Comparison of ENCODE assay signal across 8 cellular contexts in genomic region chr7:10412426-10413019, GRCh38.
DNase-seq lines count a peak whose midpoint lies in the region; ATAC-seq, FAIRE-seq and TF ChIP-seq lines count a peak whose summit lies in the region.

No MANE protein-coding gene starts in this region.

- ATAC-seq in HG02852 (IDR thresholded peaks at IDR 0.05; ENCODE audit: unreplicated experiment) (peak; percentile 86), WTC11 (peak; percentile 43; the same call in 1 of the 2 replicates)
- ATAC-seq in activated CD8-positive, alpha-beta memory T cell treated with anti-CD3 and anti-CD28 coated beads, Interleukin-2, amount 10 ng/mL, durations not matched to agents 7 days and 5 days: no peak

- H3K36me3 Mint-ChIP-seq in WTC11: no peaks in the 10 kb centered on the region
- H3K36me3 Mint-ChIP-seq in activated CD8-positive, alpha-beta memory T cell treated with anti-CD3 and anti-CD28 coated beads, Interleukin-2, amount 10 ng/mL, durations not matched to agents 7 days and 5 days: no peaks in the 10 kb centered on the region

- intact Hi-C loops in tibial artery (cut with DNase I; ENCODE audit: low total_unique reads): no loop called here

- H3K4me1 Mint-ChIP-seq in WTC11: peaks cover 8% of the 10 kb centered on the region
- no peaks in the 10 kb centered on the region for H3K4me1 Mint-ChIP-seq in activated CD8-positive, alpha-beta memory T cell treated with anti-CD3 and anti-CD28 coated beads, Interleukin-2, amount 10 ng/mL, durations not matched to agents 7 days and 5 days

- H3K36me3 ChIP-seq in tibial artery: no peaks in the 10 kb centered on the region

- CTCF ChIA-PET in WTC11 (lab: Charles Lee): interaction anchor here (0.6 to 1.4 kb wide), 11 partner anchors 9 to 476 kb away, joined by 3 to 10 read pairs (median 3); no protein-coding TSS in a partner anchor
- CTCF ChIA-PET in activated CD8-positive, alpha-beta memory T cell treated with anti-CD3 and anti-CD28 coated beads, Interleukin-2, amount 10 ng/mL, durations not matched to agents 7 days and 5 days (lab: Charles Lee): interaction anchor here (1.3 to 1.5 kb wide), 2 partner anchors 9 to 20 kb away, joined by 3 to 4 read pairs; no protein-coding TSS in a partner anchor

- no peak overlapping the region for H3K4me3 ChIP-seq in tibial artery

- no peaks in the 10 kb centered on the region for H3K9me3 ChIP-seq in tibial artery

- no peaks in the 10 kb centered on the region for H3K9me3 Mint-ChIP-seq in WTC11
- no peaks in the 10 kb centered on the region for H3K9me3 Mint-ChIP-seq in activated CD8-positive, alpha-beta memory T cell treated with anti-CD3 and anti-CD28 coated beads, Interleukin-2, amount 10 ng/mL, durations not matched to agents 7 days and 5 days (ENCODE audit: low read depth)

- no peaks in the 10 kb centered on the region for H3K4me1 ChIP-seq in tibial artery

- no peak overlapping the region for H3K27ac Mint-ChIP-seq in WTC11
- no peak overlapping the region for H3K27ac Mint-ChIP-seq in activated CD8-positive, alpha-beta memory T cell treated with anti-CD3 and anti-CD28 coated beads, Interleukin-2, amount 10 ng/mL, durations not matched to agents 7 days and 5 days

- peak; percentile 46; the same call in 1 of the 2 replicates for TF ChIP-seq CTCF in WTC11 (IDR thresholded peaks at IDR 0.05)
- peak; percentile 29 to 57 for TF ChIP-seq CTCF in tibial artery (IDR thresholded peaks at IDR 0.05)

- DNase-seq in AML-193 (lab: John Stamatoyannopoulos, UW) (peak; percentile 23 to 24), GM12891 (ENCODE audit: insufficient read length, low spot score) (no peak), NCI-H1417 treated with DMSO at 0.1 percent for 48 hours (lab: John Stamatoyannopoulos, UW) (peak; percentile 44), WTC11 (ENCODE audit: low spot score) (no peak), hepatic stellate cell (ENCODE audit: low spot score) (peak; percentile 2), tibial artery (no peak)
- DNase-seq in activated CD8-positive, alpha-beta memory T cell treated with anti-CD3 and anti-CD28 coated beads, Interleukin-2, amount 10 ng/mL, durations not matched to agents 7 days and 5 days: no peak

- no peaks in the 10 kb centered on the region for H3K27me3 Mint-ChIP-seq in WTC11 (ENCODE audit: low read depth)
- H3K27me3 Mint-ChIP-seq in activated CD8-positive, alpha-beta memory T cell treated with anti-CD3 and anti-CD28 coated beads, Interleukin-2, amount 10 ng/mL, durations not matched to agents 7 days and 5 days: no peaks in the 10 kb centered on the region

- no peak overlapping the region for H3K27ac ChIP-seq in tibial artery

- peak; percentile 40 for FAIRE-seq in GM12891 (lab: Jason Lieb, UNC)

- no peak overlapping the region for H3K4me3 Mint-ChIP-seq in WTC11
- H3K4me3 Mint-ChIP-seq in activated CD8-positive, alpha-beta memory T cell treated with anti-CD3 and anti-CD28 coated beads, Interleukin-2, amount 10 ng/mL, durations not matched to agents 7 days and 5 days: no peak overlapping the region

- no peaks in the 10 kb centered on the region for H3K27me3 ChIP-seq in tibial artery

- TF ChIP-seq POLR2A in GM12891 (IDR thresholded peaks at IDR 0.05; ENCODE audit: low read depth, low read length): no peak

- POLR2A ChIA-PET in WTC11 (lab: Charles Lee): no interaction called here

TF ChIP-seq in GM12891, 5 proteins besides CTCF, POLR2A, EP300 and RAD21:
- TF ChIP-seq PAX5 (IDR thresholded peaks at IDR 0.05; ENCODE audit: insufficient read depth, low read length, severe bottlenecking) (no peak), SPI1 (IDR thresholded peaks at IDR 0.05; ENCODE audit: low read depth, low read length) (no peak), POLR2AphosphoS5 (IDR thresholded peaks at IDR 0.05; ENCODE audit: low read depth, low read length) (no peak), TAF1 (IDR thresholded peaks at IDR 0.05; ENCODE audit: low read depth, low read length) (no peak), POU2F2 (IDR thresholded peaks at IDR 0.05; ENCODE audit: low read depth, low read length) (no peak)

TF ChIP-seq in WTC11, 78 proteins besides CTCF, POLR2A, EP300 and RAD21:
- TF ChIP-seq ZSCAN18 (CRISPR knock-in tag; IDR thresholded peaks at IDR 0.05) (no peak), RORB (CRISPR knock-in tag; IDR thresholded peaks at IDR 0.05) (no peak)
TF ChIP-seq in WTC11: peak in this region for 0.

Comparison
In these comparisons a context has a peak if more than half of its experiments do, and no peak if none do; other contexts are left out.
1. DNase-seq: peak in AML-193 (2 of 2), NCI-H1417 treated with DMSO at 0.1 percent for 48 hours (single experiment) and hepatic stellate cell (single experiment); none in GM12891 (single experiment), WTC11 (single experiment), tibial artery (0 of 2) and activated CD8-positive, alpha-beta memory T cell treated with anti-CD3 and anti-CD28 coated beads, Interleukin-2, amount 10 ng/mL, durations not matched to agents 7 days and 5 days (single experiment).